ENCODE assay signal across 1 cellular context in the genomic region with DNA sequence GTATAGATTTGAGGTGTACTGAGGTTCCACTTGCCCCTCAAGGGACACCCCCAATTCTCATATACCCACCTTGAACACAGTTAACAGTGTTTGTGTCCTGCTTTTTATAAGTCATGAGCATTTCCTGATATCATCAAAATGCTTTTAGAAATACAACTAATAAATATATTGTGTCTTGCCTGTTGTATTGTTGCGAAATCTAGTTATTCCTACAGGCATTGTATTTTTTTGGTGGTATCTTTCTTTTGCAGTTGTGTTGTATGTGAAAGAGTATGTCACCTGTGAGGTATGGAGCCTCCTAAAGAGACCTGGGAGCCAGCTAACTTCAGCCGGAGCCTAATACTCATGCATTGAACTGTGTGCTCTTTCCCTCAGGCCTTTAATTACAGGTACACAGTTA.
TF ChIP-seq lines count a peak whose summit lies in the region.

No MANE protein-coding gene starts in this region.

TF ChIP-seq in IMR-90, 13 proteins besides CTCF, POLR2A, EP300 and RAD21:
- no peak for TF ChIP-seq RCOR1 (IDR thresholded peaks at IDR 0.05; ENCODE audit: insufficient replicate concordance, low read length)
- TF ChIP-seq CEBPB (IDR thresholded peaks at IDR 0.05; ENCODE audit: low read depth, low read length): peak; percentile 83
